In the genomic region with DNA sequence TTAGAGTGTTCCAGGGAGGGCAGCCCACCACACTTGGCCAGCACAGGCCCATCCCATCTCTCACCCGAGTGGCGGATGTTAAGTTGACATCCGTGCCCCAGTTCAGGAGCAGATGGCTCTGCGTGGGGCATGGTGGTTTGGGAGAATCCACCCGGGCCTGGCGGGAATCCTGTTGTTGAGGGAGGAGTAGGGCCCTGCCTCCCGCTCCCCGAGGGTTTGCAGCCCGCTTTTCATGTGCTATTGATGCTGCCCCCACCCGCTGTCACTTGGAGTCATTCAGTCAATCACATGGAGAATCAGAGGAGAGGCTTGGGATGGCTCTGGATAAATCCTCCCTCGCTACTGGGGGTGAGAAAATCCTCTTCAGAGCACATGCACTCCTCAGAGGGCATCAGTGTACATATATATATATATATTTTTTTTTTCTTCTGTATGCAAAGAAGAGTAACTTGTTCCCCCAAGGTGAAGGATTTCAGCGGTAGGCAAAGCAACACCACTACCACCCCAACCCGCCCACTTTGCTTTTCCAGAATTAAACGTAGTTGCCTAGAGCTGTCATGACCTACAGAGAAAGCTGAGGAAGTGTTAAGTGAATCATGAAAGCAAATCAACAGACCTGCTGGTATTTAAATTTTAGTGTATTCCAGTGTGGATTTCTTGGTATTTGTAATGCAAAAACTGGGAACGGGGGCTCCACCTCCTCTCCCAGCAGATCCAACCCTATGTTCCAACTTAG, we compare ENCODE assay signal across 11 cellular contexts.
DNase-seq lines count a peak whose midpoint lies in the region; ATAC-seq lines count a peak whose summit lies in the region.
"Had no signal": no experiment of that assay in that cellular context is flagged by ENCODE, and none has a peak within 500 bp of the region (broad histone marks: within the 10 kb centered on the region; RNA-seq: fewer than 3 reads in every experiment).

No MANE protein-coding gene starts in this region.

- H3K36me3 Mint-ChIP-seq in activated CD8-positive, alpha-beta memory T cell treated with anti-CD3 and anti-CD28 coated beads, Interleukin-2, amount 10 ng/mL, durations not matched to agents 7 days and 5 days: no peaks in the 10 kb centered on the region
- no peaks in the 10 kb centered on the region for H3K36me3 Mint-ChIP-seq in activated naive CD8-positive, alpha-beta T cell treated with anti-CD3 and anti-CD28 coated beads, Interleukin-2, amount 10 ng/mL, durations not matched to agents 7 days and 5 days
- H3K36me3 Mint-ChIP-seq in naive thymus-derived CD4-positive, alpha-beta T cell: no peaks in the 10 kb centered on the region

- intact Hi-C loops in naive thymus-derived CD4-positive, alpha-beta T cell (cut with micrococcal nuclease): no loop called here

- peak overlapping the region; percentile 43 for H3K4me3 ChIP-seq in HUES6 (ENCODE audit: low read depth, low read length)
- H3K4me3 ChIP-seq in naive thymus-derived CD4-positive, alpha-beta T cell (ENCODE audit: low read length): peak overlapping the region; percentile 31

- no peak for ATAC-seq in activated CD8-positive, alpha-beta memory T cell treated with anti-CD3 and anti-CD28 coated beads, Interleukin-2, amount 10 ng/mL, durations not matched to agents 7 days and 5 days
- no peak for ATAC-seq in activated naive CD8-positive, alpha-beta T cell treated with anti-CD3 and anti-CD28 coated beads, Interleukin-2, amount 10 ng/mL, durations not matched to agents 7 days and 5 days (ENCODE audit: low read depth)
- ATAC-seq in naive thymus-derived CD4-positive, alpha-beta T cell: no peak
- ATAC-seq in HG03045 (IDR thresholded peaks at IDR 0.05; ENCODE audit: unreplicated experiment): no peak

- peak overlapping the region; percentile 59 for H3K4me3 Mint-ChIP-seq in activated CD8-positive, alpha-beta memory T cell treated with anti-CD3 and anti-CD28 coated beads, Interleukin-2, amount 10 ng/mL, durations not matched to agents 7 days and 5 days
- peak overlapping the region; percentile 53 for H3K4me3 Mint-ChIP-seq in activated naive CD8-positive, alpha-beta T cell treated with anti-CD3 and anti-CD28 coated beads, Interleukin-2, amount 10 ng/mL, durations not matched to agents 7 days and 5 days
- H3K4me3 Mint-ChIP-seq in naive thymus-derived CD4-positive, alpha-beta T cell: peak overlapping the region in 8 of 10 donors; percentile 39 to 80 (median 70)

- no peak for DNase-seq in activated CD8-positive, alpha-beta memory T cell treated with anti-CD3 and anti-CD28 coated beads, Interleukin-2, amount 10 ng/mL, durations not matched to agents 7 days and 5 days
- no peak for DNase-seq in activated CD8-positive, alpha-beta memory T cell treated with anti-CD3 and anti-CD28 coated beads for 24 hours
- no peak for DNase-seq in activated naive CD8-positive, alpha-beta T cell treated with anti-CD3 and anti-CD28 coated beads, Interleukin-2, amount 10 ng/mL, durations not matched to agents 7 days and 5 days
- no peak for DNase-seq in naive thymus-derived CD4-positive, alpha-beta T cell
- DNase-seq in kidney glomerular epithelial cell (lab: John Stamatoyannopoulos, UW) (no peak), AG20443 (ENCODE audit: low spot score) (no peak)
- DNase-seq: NCI-H1105 treated with DMSO at 0.1 percent for 48 hours, NCI-H526 treated with DMSO at 0.1 percent for 48 hours, spleen had no signal

- CTCF ChIA-PET in activated CD8-positive, alpha-beta memory T cell treated with anti-CD3 and anti-CD28 coated beads, Interleukin-2, amount 10 ng/mL, durations not matched to agents 7 days and 5 days (lab: Charles Lee): interaction anchor here (0.9 to 1.3 kb wide), 3 partner anchors 10 to 34 kb away, joined by 3 to 4 read pairs (median 3); no protein-coding TSS in a partner anchor
- CTCF ChIA-PET in naive thymus-derived CD4-positive, alpha-beta T cell (lab: Charles Lee): no interaction called here

- H3K36me3 ChIP-seq in HUES6 (ENCODE audit: control insufficient read depth, insufficient read depth, low read length): no peaks in the 10 kb centered on the region
- no peaks in the 10 kb centered on the region for H3K36me3 ChIP-seq in naive thymus-derived CD4-positive, alpha-beta T cell (ENCODE audit: control insufficient read depth in 2 of 3, insufficient read depth in 3 of 3, low read length in 3 of 3)
- H3K36me3 ChIP-seq: spleen had no signal

- no peaks in the 10 kb centered on the region for H3K9me3 Mint-ChIP-seq in activated CD8-positive, alpha-beta memory T cell treated with anti-CD3 and anti-CD28 coated beads, Interleukin-2, amount 10 ng/mL, durations not matched to agents 7 days and 5 days (ENCODE audit: low read depth)
- peaks cover 3% of the 10 kb centered on the region for H3K9me3 Mint-ChIP-seq in activated naive CD8-positive, alpha-beta T cell treated with anti-CD3 and anti-CD28 coated beads, Interleukin-2, amount 10 ng/mL, durations not matched to agents 7 days and 5 days
- H3K9me3 Mint-ChIP-seq in naive thymus-derived CD4-positive, alpha-beta T cell: peaks cover 0 to 7% (median 0%) of the 10 kb centered on the region in 11 donors

- no peak overlapping the region for H3K27ac ChIP-seq in HUES6 (ENCODE audit: low read depth, low read length)
- H3K27ac ChIP-seq in naive thymus-derived CD4-positive, alpha-beta T cell (ENCODE audit: low read depth, low read length): no peak overlapping the region

- H3K27ac Mint-ChIP-seq in activated CD8-positive, alpha-beta memory T cell treated with anti-CD3 and anti-CD28 coated beads, Interleukin-2, amount 10 ng/mL, durations not matched to agents 7 days and 5 days: peak overlapping the region; percentile 84
- H3K27ac Mint-ChIP-seq in activated naive CD8-positive, alpha-beta T cell treated with anti-CD3 and anti-CD28 coated beads, Interleukin-2, amount 10 ng/mL, durations not matched to agents 7 days and 5 days: peak overlapping the region; percentile 30
- peak overlapping the region in 5 of 9 donors; percentile 39 to 89 (median 68) for H3K27ac Mint-ChIP-seq in naive thymus-derived CD4-positive, alpha-beta T cell

- peak overlapping the region; percentile 8 for H3K9ac ChIP-seq in HUES6 (ENCODE audit: low read length)

- H3K27me3 Mint-ChIP-seq in activated CD8-positive, alpha-beta memory T cell treated with anti-CD3 and anti-CD28 coated beads, Interleukin-2, amount 10 ng/mL, durations not matched to agents 7 days and 5 days: peaks cover 9% of the 10 kb centered on the region
- peaks cover 9% of the 10 kb centered on the region for H3K27me3 Mint-ChIP-seq in activated naive CD8-positive, alpha-beta T cell treated with anti-CD3 and anti-CD28 coated beads, Interleukin-2, amount 10 ng/mL, durations not matched to agents 7 days and 5 days
- H3K27me3 Mint-ChIP-seq in naive thymus-derived CD4-positive, alpha-beta T cell: peaks cover 0 to 6% (median 4%) of the 10 kb centered on the region in 5 donors

- peaks cover 33% of the 10 kb centered on the region for H3K4me1 ChIP-seq in HUES6 (ENCODE audit: control insufficient read depth, insufficient read depth, low read length)
- H3K4me1 ChIP-seq in naive thymus-derived CD4-positive, alpha-beta T cell (ENCODE audit: control insufficient read depth in 2 of 2, insufficient read depth in 2 of 2, low read length in 2 of 2): peaks cover 4 to 25% of the 10 kb centered on the region in 2 donors

- peaks cover 54% of the 10 kb centered on the region for H3K4me1 Mint-ChIP-seq in activated CD8-positive, alpha-beta memory T cell treated with anti-CD3 and anti-CD28 coated beads, Interleukin-2, amount 10 ng/mL, durations not matched to agents 7 days and 5 days
- peaks cover 32% of the 10 kb centered on the region for H3K4me1 Mint-ChIP-seq in activated naive CD8-positive, alpha-beta T cell treated with anti-CD3 and anti-CD28 coated beads, Interleukin-2, amount 10 ng/mL, durations not matched to agents 7 days and 5 days
- H3K4me1 Mint-ChIP-seq in naive thymus-derived CD4-positive, alpha-beta T cell: peaks cover 0 to 27% (median 10%) of the 10 kb centered on the region in 7 donors

- POLR2A ChIA-PET in activated naive CD8-positive, alpha-beta T cell treated with anti-CD3 and anti-CD28 coated beads, Interleukin-2, amount 10 ng/mL, durations not matched to agents 7 days and 5 days (lab: Charles Lee): no interaction called here
- POLR2A ChIA-PET in naive thymus-derived CD4-positive, alpha-beta T cell (lab: Charles Lee): no interaction called here

- H3K9me3 ChIP-seq in HUES6 (ENCODE audit: control insufficient read depth, insufficient read depth, low read depth, low read length): no peaks in the 10 kb centered on the region
- no peaks in the 10 kb centered on the region for H3K9me3 ChIP-seq in naive thymus-derived CD4-positive, alpha-beta T cell (ENCODE audit: control insufficient read depth in 2 of 3, low read length in 3 of 3)
- H3K9me3 ChIP-seq: spleen had no signal

- peaks cover 96% of the 10 kb centered on the region for H3K27me3 ChIP-seq in HUES6 (ENCODE audit: control insufficient read depth, insufficient read depth, low read length)
- no peaks in the 10 kb centered on the region for H3K27me3 ChIP-seq in naive thymus-derived CD4-positive, alpha-beta T cell (ENCODE audit: control insufficient read depth in 2 of 2, insufficient read depth in 2 of 2, low read length in 2 of 2)
- H3K27me3 ChIP-seq: spleen had no signal

Comparison
In these comparisons a context has a peak if more than half of its experiments do, and no peak if none do; other contexts are left out.
1. H3K27ac Mint-ChIP-seq: peak in every context shown above with its lines; median percentile 84 in activated CD8-positive, alpha-beta memory T cell treated with anti-CD3 and anti-CD28 coated beads, Interleukin-2, amount 10 ng/mL, durations not matched to agents 7 days and 5 days; 68 in naive thymus-derived CD4-positive, alpha-beta T cell; 30 in activated naive CD8-positive, alpha-beta T cell treated with anti-CD3 and anti-CD28 coated beads, Interleukin-2, amount 10 ng/mL, durations not matched to agents 7 days and 5 days.